23 cellular contexts compared by ENCODE assay signal in the genomic region with DNA sequence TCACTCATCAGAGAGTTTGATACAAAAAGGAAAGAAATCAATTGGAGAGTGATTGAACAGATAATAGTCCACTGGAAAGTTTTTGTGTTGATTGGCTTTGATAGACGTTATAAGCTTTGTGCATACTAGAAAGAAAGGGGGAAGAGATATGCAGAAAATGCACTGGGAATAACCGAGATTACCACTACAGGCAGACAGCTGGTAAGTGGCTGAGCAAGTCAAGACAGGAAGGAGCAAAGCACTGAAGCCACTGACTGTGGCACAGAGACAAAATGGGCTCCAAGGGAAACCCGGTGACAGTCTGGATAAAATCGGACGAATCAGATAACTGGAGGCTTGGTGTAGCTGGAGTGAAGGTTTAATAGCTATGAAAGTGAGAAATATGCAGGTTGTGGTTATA.
DNase-seq lines count a peak whose midpoint lies in the region; ATAC-seq, FAIRE-seq and TF ChIP-seq lines count a peak whose summit lies in the region.
"Had no signal": no experiment of that assay in that cellular context is flagged by ENCODE, and none has a peak within 500 bp of the region (broad histone marks: within the 10 kb centered on the region; RNA-seq: fewer than 3 reads in every experiment).

No MANE protein-coding gene starts in this region.

- H3K4me3 ChIP-seq in DND-41 (ENCODE audit: low read depth in 1 of 2, low read length in 2 of 2) (no peak overlapping the region), Loucy (ENCODE audit: low read length, poor library complexity, severe bottlenecking) (no peak overlapping the region), K562 (no peak overlapping the region)
- H3K4me3 ChIP-seq: A549; BLaER1 treated with 17β-estradiol and CSF1 and Interleukin-3, amounts not matched to agents 10 nM and 100 nM; SK-N-MC had no signal

- no peaks in the 10 kb centered on the region for H3K9me1 ChIP-seq in K562 (ENCODE audit: control insufficient read depth, insufficient read depth, low read length)

- no peak for TF ChIP-seq RAD21 in K562 (CRISPR knock-in tag; conservative IDR thresholded peaks at IDR 0.05 in 1 of 2, IDR thresholded peaks at IDR 0.05 in 1 of 2)

- DNase-seq in DND-41 (no peak), K562 (ENCODE audit: extremely low read depth in 1 of 4, low spot score in 3 of 4) (no peak), myocyte (ENCODE audit: low read depth) (peak; percentile 77), Ammon's horn (ENCODE audit: low spot score) (no peak), nucleus accumbens (lab: John Stamatoyannopoulos, UW) (no peak)
- DNase-seq: CD8-positive, alpha-beta T cell; DMS79 treated with DMSO at 0.1 percent for 48 hours; HFFc6; KG1; NCI-H1417; NCI-H187 treated with DMSO at 0.1 percent for 48 hours; NCI-H446 treated with DMSO at 0.1 percent for 48 hours; NCI-H69; SHP77; T-cell had no signal

- H3K27ac ChIP-seq in DND-41 (ENCODE audit: low read length) = peak overlapping the region; percentile 60
- no peak overlapping the region for H3K27ac ChIP-seq in K562 (ENCODE audit: extremely low read depth, low read depth, low read length)
- H3K27ac ChIP-seq: BLaER1 treated with 17β-estradiol and CSF1 and Interleukin-3, amounts not matched to agents 10 nM and 100 nM; SK-N-MC had no signal

- H3K9me2 ChIP-seq in Loucy (replicated peaks; ENCODE audit: low read depth, low read length) = no peaks in the 10 kb centered on the region

- H2AFZ ChIP-seq in DND-41 (ENCODE audit: low read depth, low read length) (peak overlapping the region; percentile 50), Loucy (ENCODE audit: low read length) (peak overlapping the region; percentile 47), K562 (ENCODE audit: low read depth, low read length) (peak overlapping the region; percentile 56)

- H3K4me1 ChIP-seq in DND-41 (ENCODE audit: insufficient read depth, low read length) (peaks cover 36% of the 10 kb centered on the region), Loucy (ENCODE audit: insufficient read depth, low read length, poor library complexity, severe bottlenecking) (peaks cover 26% of the 10 kb centered on the region), K562 (replicated peaks in 1 of 2; ENCODE audit: control insufficient read depth in 2 of 2, insufficient read depth in 2 of 2, low read length in 2 of 2) (peaks cover 0 to 19% of the 10 kb centered on the region in 2 experiments; a peak in 2 of 5 replicates)
- H3K4me1 ChIP-seq: BLaER1 treated with 17β-estradiol and CSF1 and Interleukin-3, amounts not matched to agents 10 nM and 100 nM had no signal

- no peaks in the 10 kb centered on the region for H3K79me2 ChIP-seq in DND-41 (ENCODE audit: insufficient read depth, low read length)
- H3K79me2 ChIP-seq in Loucy (ENCODE audit: insufficient read depth, low read length) = no peaks in the 10 kb centered on the region
- no peaks in the 10 kb centered on the region for H3K79me2 ChIP-seq in K562 (ENCODE audit: control insufficient read depth, insufficient read depth, low read length)

- H4K20me1 ChIP-seq in DND-41 (ENCODE audit: insufficient read depth, low read length) (no peaks in the 10 kb centered on the region), Loucy (ENCODE audit: insufficient read depth, low read length, poor library complexity, severe bottlenecking) (no peaks in the 10 kb centered on the region), K562 (replicated peaks; ENCODE audit: control insufficient read depth, insufficient read depth, low read length) (no peaks in the 10 kb centered on the region)
- H4K20me1 ChIP-seq: BLaER1 treated with 17β-estradiol and CSF1 and Interleukin-3, amounts not matched to agents 10 nM and 100 nM had no signal

- H3K36me3 ChIP-seq in DND-41 (ENCODE audit: insufficient read depth, low read length) (no peaks in the 10 kb centered on the region), Loucy (ENCODE audit: insufficient read depth, low read length) (no peaks in the 10 kb centered on the region), K562 (ENCODE audit: control insufficient read depth, insufficient read depth, low read length) (no peaks in the 10 kb centered on the region)
- H3K36me3 ChIP-seq: BLaER1 treated with 17β-estradiol and CSF1 and Interleukin-3, amounts not matched to agents 10 nM and 100 nM had no signal

- TF ChIP-seq CTCF in DND-41 (IDR thresholded peaks at IDR 0.05; ENCODE audit: borderline replicate concordance, extremely low read depth, low read length, poor library complexity, severe bottlenecking) = no peak
- no peak for TF ChIP-seq CTCF in Loucy (conservative IDR thresholded peaks at IDR 0.05; ENCODE audit: low read length)
- TF ChIP-seq CTCF in K562 (IDR thresholded peaks at IDR 0.05 in 2 of 3, conservative IDR thresholded peaks at IDR 0.05 in 1 of 3; ENCODE audit: insufficient read depth in 2 of 3, low read depth in 1 of 3, low read length in 3 of 3) = no peak

- H3K9me3 ChIP-seq in DND-41 (ENCODE audit: insufficient read depth, low read length, severe bottlenecking) = no peaks in the 10 kb centered on the region
- H3K9me3 ChIP-seq in Loucy (ENCODE audit: insufficient read depth, low read depth, low read length) = no peaks in the 10 kb centered on the region
- H3K9me3 ChIP-seq in K562 (replicated peaks; ENCODE audit: control insufficient read depth, insufficient read depth, low read depth, low read length) = no peaks in the 10 kb centered on the region; the same call in 1 of the 2 replicates
- H3K9me3 ChIP-seq: A549; BLaER1 treated with 17β-estradiol and CSF1 and Interleukin-3, amounts not matched to agents 10 nM and 100 nM had no signal

- no peak for TF ChIP-seq POLR2A in K562 (conservative IDR thresholded peaks at IDR 0.05)

- CTCF ChIA-PET in K562 (lab: Yijun Ruan, JAX; ENCODE audit: low intra/inter-chr PET ratio) = no interaction called here

- no TSS peak for BruUV-seq in K562 (replicated peaks; lab: Mats Ljungman, UMichigan)

- H3F3A ChIP-seq in Loucy (ENCODE audit: low read depth) = no peaks in the 10 kb centered on the region; the same call in 1 of the 2 replicates

- TF ChIP-seq EP300 in K562 (IDR thresholded peaks at IDR 0.05; ENCODE audit: low read length) = no peak

- ATAC-seq in DND-41 (ENCODE audit: insufficient read depth, low read depth) (no peak), K562 (no peak), GM18867 (IDR thresholded peaks at IDR 0.05; ENCODE audit: unreplicated experiment) (no peak), GM18519 (IDR thresholded peaks at IDR 0.05; ENCODE audit: low FRiP score, unreplicated experiment) (no peak)
- ATAC-seq: A549; CD8-positive, alpha-beta T cell; HepG2; T-cell had no signal

- in situ Hi-C loops in K562 (cut with MboI) = no loop called here

- no peak for FAIRE-seq in K562 (lab: Jason Lieb, UNC)
- FAIRE-seq: A549, GM19239, HepG2 had no signal

- no peak overlapping the region for H3K9ac ChIP-seq in DND-41 (ENCODE audit: low read depth, low read length)
- H3K9ac ChIP-seq in Loucy (ENCODE audit: low read depth, low read length, poor library complexity, severe bottlenecking) = no peak overlapping the region
- H3K9ac ChIP-seq in K562 (ENCODE audit: insufficient read depth in 1 of 2, low read depth in 2 of 2, low read length in 2 of 2) = no peak overlapping the region
- H3K9ac ChIP-seq: BLaER1 treated with 17β-estradiol and CSF1 and Interleukin-3, amounts not matched to agents 10 nM and 100 nM had no signal

- 45% methylated on average over 5 of the region's 5 CpGs for WGBS in K562 (ENCODE audit: insufficient coverage, low coverage, missing lambda C conversion rate)

- intact Hi-C loops in K562 (cut with micrococcal nuclease) = no loop called here

- H3K4me2 ChIP-seq in DND-41 (ENCODE audit: insufficient read depth, low read length) (no peak overlapping the region), Loucy (ENCODE audit: low read depth, low read length, poor library complexity, severe bottlenecking) (no peak overlapping the region), K562 (ENCODE audit: insufficient read depth, low read length) (no peak overlapping the region)
- H3K4me2 ChIP-seq: A549; BLaER1 treated with 17β-estradiol and CSF1 and Interleukin-3, amounts not matched to agents 10 nM and 100 nM had no signal

- POLR2A ChIA-PET in K562 (lab: Yijun Ruan, JAX) = no interaction called here

- H3K27me3 ChIP-seq in DND-41 (ENCODE audit: insufficient read depth, low read length, poor library complexity) (no peaks in the 10 kb centered on the region), Loucy (ENCODE audit: insufficient read depth, low read length, poor library complexity, severe bottlenecking) (no peaks in the 10 kb centered on the region), K562 (ENCODE audit: control insufficient read depth in 2 of 2, insufficient read depth in 2 of 2, low read length in 2 of 2) (no peaks in the 10 kb centered on the region)
- H3K27me3 ChIP-seq: BLaER1 treated with 17β-estradiol and CSF1 and Interleukin-3, amounts not matched to agents 10 nM and 100 nM had no signal

TF ChIP-seq in K562, 482 proteins besides CTCF, POLR2A, EP300 and RAD21:
- TF ChIP-seq YY1 (IDR thresholded peaks at IDR 0.05; ENCODE audit: borderline replicate concordance in 1 of 3, control insufficient read depth in 1 of 3, extremely low read depth in 1 of 3, insufficient read depth in 3 of 3, insufficient read length in 1 of 3, insufficient replicate concordance in 2 of 3, low read depth in 1 of 3, low read length in 2 of 3) (peak in 1 of 3 experiments; percentile 40), CHD4 (IDR thresholded peaks at IDR 0.05; ENCODE audit: insufficient read depth, insufficient replicate concordance, low read depth, low read length, poor library complexity, severe bottlenecking) (no peak)
